Comparison of ENCODE assay signal across 14 cellular contexts in genomic region chr2:46955764-46956163, GRCh38. TPM values are rescaled to one million over a fixed set of nuclear protein-coding genes. Genes with fewer than 3 reads are reported as not detected.
DNase-seq lines count a peak whose midpoint lies in the region; ATAC-seq and TF ChIP-seq lines count a peak whose summit lies in the region.
"Had no signal": no experiment of that assay in that cellular context is flagged by ENCODE, and none has a peak within 500 bp of the region (broad histone marks: within the 10 kb centered on the region; RNA-seq: fewer than 3 reads in every experiment).

No MANE protein-coding gene starts in this region.

- ATAC-seq in activated CD4-positive, alpha-beta T cell treated with anti-CD3 and anti-CD28 coated beads for 36 hours: no peak
- no peak for ATAC-seq in GM18520 (IDR thresholded peaks at IDR 0.05; ENCODE audit: unreplicated experiment)

- H2AK5ac ChIP-seq in mesendoderm (ENCODE audit: low read length): no peak overlapping the region

- H3K18ac ChIP-seq in mesendoderm (ENCODE audit: low read length): no peak overlapping the region

- no peak overlapping the region for H3K9ac ChIP-seq in mesendoderm (ENCODE audit: low read length)

- H3K27ac ChIP-seq in mesendoderm (ENCODE audit: low read depth, low read length) (peak overlapping the region; percentile 36), temporal lobe (ENCODE audit: low read depth, low read length) (peak overlapping the region; percentile 13)
- H3K27ac ChIP-seq: 22Rv1 had no signal

- no CpG with 5 or more reads among the region's 4 CpGs for WGBS in mesendoderm (ENCODE audit: extremely low coverage, insufficient coverage, low lambda C conversion rate)

- CTCF ChIA-PET in activated CD4-positive, alpha-beta T cell treated with anti-CD3 and anti-CD28 coated beads for 36 hours (lab: Charles Lee): no interaction called here

- H2BK15ac ChIP-seq in mesendoderm (replicated peaks; ENCODE audit: low read depth): no peak overlapping the region

- no peak overlapping the region for H3K4ac ChIP-seq in mesendoderm (ENCODE audit: low read depth, low read length)

- H3K27me3 ChIP-seq in mesendoderm (ENCODE audit: insufficient read depth, low read length, poor library complexity): no peaks in the 10 kb centered on the region
- H3K27me3 ChIP-seq: left lung had no signal

- no peak overlapping the region for H2BK5ac ChIP-seq in mesendoderm (ENCODE audit: low read length)

- peak overlapping the region; percentile 25 for H3K56ac ChIP-seq in mesendoderm (ENCODE audit: low read length)

- H3K27ac Mint-ChIP-seq in activated CD4-positive, alpha-beta T cell treated with anti-CD3 and anti-CD28 coated beads, Interleukin-2, amount 10 ng/mL, durations not matched to agents 24 days and 14 days: peak overlapping the region; percentile 74
- no peak overlapping the region for H3K27ac Mint-ChIP-seq in activated CD4-positive, alpha-beta T cell treated with anti-CD3 and anti-CD28 coated beads for 36 hours
- peak overlapping the region in 3 of 5 experiments; percentile 83 to 93 (median 84) for H3K27ac Mint-ChIP-seq in brain

- no peak overlapping the region for H2BK120ac ChIP-seq in mesendoderm (ENCODE audit: low read depth, low read length)

- H3K4me1 Mint-ChIP-seq in activated CD4-positive, alpha-beta T cell treated with anti-CD3 and anti-CD28 coated beads, Interleukin-2, amount 10 ng/mL, durations not matched to agents 24 days and 14 days: peaks cover 11% of the 10 kb centered on the region
- H3K4me1 Mint-ChIP-seq in activated CD4-positive, alpha-beta T cell treated with anti-CD3 and anti-CD28 coated beads for 36 hours: peaks cover 3% of the 10 kb centered on the region
- H3K4me1 Mint-ChIP-seq in brain: peaks cover 9% of the 10 kb centered on the region

- peaks cover 2% of the 10 kb centered on the region for H3K4me1 ChIP-seq in mesendoderm (ENCODE audit: control insufficient read depth, low read depth, low read length)

- no peaks in the 10 kb centered on the region for H3K79me2 ChIP-seq in mesendoderm (ENCODE audit: control insufficient read depth, insufficient read depth, low read length)

- no peaks in the 10 kb centered on the region for H3K9me3 Mint-ChIP-seq in activated CD4-positive, alpha-beta T cell treated with anti-CD3 and anti-CD28 coated beads, Interleukin-2, amount 10 ng/mL, durations not matched to agents 24 days and 14 days
- no peaks in the 10 kb centered on the region for H3K9me3 Mint-ChIP-seq in activated CD4-positive, alpha-beta T cell treated with anti-CD3 and anti-CD28 coated beads for 36 hours (ENCODE audit: low read depth)
- peaks cover 0 to 3% (median 0%) of the 10 kb centered on the region in 5 experiments for H3K9me3 Mint-ChIP-seq in brain

- no peak overlapping the region for H4K5ac ChIP-seq in mesendoderm (ENCODE audit: low read length)

- H3K36me3 Mint-ChIP-seq in activated CD4-positive, alpha-beta T cell treated with anti-CD3 and anti-CD28 coated beads, Interleukin-2, amount 10 ng/mL, durations not matched to agents 24 days and 14 days (ENCODE audit: low read depth): peaks cover 71% of the 10 kb centered on the region
- H3K36me3 Mint-ChIP-seq in activated CD4-positive, alpha-beta T cell treated with anti-CD3 and anti-CD28 coated beads for 36 hours (ENCODE audit: low read depth): peaks cover 59% of the 10 kb centered on the region
- peaks cover 73% of the 10 kb centered on the region for H3K36me3 Mint-ChIP-seq in brain

- H3K23ac ChIP-seq in mesendoderm (ENCODE audit: low read length): no peak overlapping the region

- H3K27me3 Mint-ChIP-seq in activated CD4-positive, alpha-beta T cell treated with anti-CD3 and anti-CD28 coated beads, Interleukin-2, amount 10 ng/mL, durations not matched to agents 24 days and 14 days: no peaks in the 10 kb centered on the region
- H3K27me3 Mint-ChIP-seq in activated CD4-positive, alpha-beta T cell treated with anti-CD3 and anti-CD28 coated beads for 36 hours: no peaks in the 10 kb centered on the region
- H3K27me3 Mint-ChIP-seq in brain: no peaks in the 10 kb centered on the region

- H4K8ac ChIP-seq in mesendoderm (ENCODE audit: low read depth, low read length): no peak overlapping the region

- H3K4me3 ChIP-seq in mesendoderm (ENCODE audit: low read length): no peak overlapping the region
- H3K4me3 ChIP-seq: left lung had no signal

- POLR2A ChIA-PET in activated CD4-positive, alpha-beta T cell treated with anti-CD3 and anti-CD28 coated beads for 36 hours (lab: Charles Lee): no interaction called here

- DNase-seq in activated CD4-positive, alpha-beta T cell treated with anti-CD3 and anti-CD28 coated beads, Interleukin-2, amount 10 ng/mL, durations not matched to agents 24 days and 14 days: no peak
- no peak for DNase-seq in activated CD4-positive, alpha-beta T cell treated with anti-CD3 and anti-CD28 coated beads for 36 hours
- no peak for DNase-seq in mesendoderm
- no peak for DNase-seq in NCI-H2081 (lab: John Stamatoyannopoulos, UW)
- DNase-seq in NCI-H1694 treated with DMSO at 0.1 percent for 48 hours (lab: John Stamatoyannopoulos, UW): no peak
- DNase-seq: activated CD8-positive, alpha-beta memory T cell treated with anti-CD3 and anti-CD28 coated beads for 24 hours; DND-41; Karpas-422; left lung; NCI-H446 had no signal

- no peak for TF ChIP-seq CTCF in brain (conservative IDR thresholded peaks at IDR 0.05)

- no peaks in the 10 kb centered on the region for H3K79me1 ChIP-seq in mesendoderm (ENCODE audit: low read length)

- intact Hi-C loops in activated CD4-positive, alpha-beta T cell treated with anti-CD3 and anti-CD28 coated beads, Interleukin-2, amount 10 ng/mL, durations not matched to agents 24 days and 14 days (cut with micrococcal nuclease): no loop called here
- intact Hi-C loops in activated CD4-positive, alpha-beta T cell treated with anti-CD3 and anti-CD28 coated beads for 36 hours (cut with DNase I, micrococcal nuclease): no loop called here

- H3K36me3 ChIP-seq in mesendoderm (ENCODE audit: control insufficient read depth, insufficient read depth, low read length): peaks cover 7% of the 10 kb centered on the region

- H3K4me2 ChIP-seq in mesendoderm (ENCODE audit: low read length): no peak overlapping the region

- H3K4me3 Mint-ChIP-seq in activated CD4-positive, alpha-beta T cell treated with anti-CD3 and anti-CD28 coated beads, Interleukin-2, amount 10 ng/mL, durations not matched to agents 24 days and 14 days: no peak overlapping the region
- H3K4me3 Mint-ChIP-seq in activated CD4-positive, alpha-beta T cell treated with anti-CD3 and anti-CD28 coated beads for 36 hours: no peak overlapping the region
- no peak overlapping the region for H3K4me3 Mint-ChIP-seq in brain

RNA-seq across cellular contexts. Expression of gene TTC7A, which starts 14.7 kb away (rescaled TPM):
- 68.7 and 74.6 TPM in 2 replicates for total RNA-seq in activated CD4-positive, alpha-beta T cell treated with anti-CD3 and anti-CD28 coated beads, Interleukin-2, amount 10 ng/mL, durations not matched to agents 24 days and 14 days
- total RNA-seq in activated CD4-positive, alpha-beta T cell treated with anti-CD3 and anti-CD28 coated beads for 36 hours: 10 to 100 TPM; 46.5 to 50.1 TPM
- polyA plus RNA-seq in brain (ENCODE audit: insufficient read depth, low read depth, low replicate concordance): 8.8 TPM
- 9.9 TPM for polyA plus RNA-seq in mesendoderm (2013, experiment 1 of 2)
- polyA plus RNA-seq in mesendoderm (2013, experiment 2 of 2): 9.7 TPM
- total RNA-seq in temporal lobe: 5.2 TPM

RNA-seq across cellular contexts. Expression of gene MCFD2, which starts 40.2 kb away (rescaled TPM):
- total RNA-seq in activated CD4-positive, alpha-beta T cell treated with anti-CD3 and anti-CD28 coated beads, Interleukin-2, amount 10 ng/mL, durations not matched to agents 24 days and 14 days: 46.7 and 47.2 TPM in 2 replicates
- total RNA-seq in activated CD4-positive, alpha-beta T cell treated with anti-CD3 and anti-CD28 coated beads for 36 hours: 10 to 100 TPM; 40.5 to 42.0 TPM
- polyA plus RNA-seq in brain (ENCODE audit: insufficient read depth, low read depth, low replicate concordance): 24.4 TPM
- polyA plus RNA-seq in mesendoderm (2013, experiment 1 of 2): 55.6 TPM
- 56.0 TPM for polyA plus RNA-seq in mesendoderm (2013, experiment 2 of 2)
- 39.1 TPM for total RNA-seq in temporal lobe
